In genomic region chr15:39770748-39771689, GRCh38 we compare ENCODE assay signal across 9 cellular contexts. TPM values are rescaled to one million over a fixed set of nuclear protein-coding genes. Genes with fewer than 3 reads are reported as not detected.
DNase-seq lines count a peak whose midpoint lies in the region; ATAC-seq, FAIRE-seq and TF ChIP-seq lines count a peak whose summit lies in the region.
"Had no signal": no experiment of that assay in that cellular context is flagged by ENCODE, and none has a peak within 500 bp of the region (broad histone marks: within the 10 kb centered on the region; RNA-seq: fewer than 3 reads in every experiment).

No MANE protein-coding gene starts in this region.

- H3K27ac ChIP-seq in KOPT-K1 (ENCODE audit: low read depth, low read length, poor library complexity, severe bottlenecking) = peak overlapping the region; percentile 70
- no peak overlapping the region for H3K27ac ChIP-seq in GM12878 (ENCODE audit: control insufficient read depth, insufficient read depth)
- no peak overlapping the region for H3K27ac ChIP-seq in keratinocyte (ENCODE audit: control insufficient read depth, insufficient read depth, low read length)
- H3K27ac ChIP-seq in tibial nerve = peak overlapping the region; percentile 21 to 83 (median 60)

- no TSS peak for BruUV-seq in GM12878 (replicated peaks; lab: Mats Ljungman, UMichigan)

- TF ChIP-seq POLR2A in GM12878 (IDR thresholded peaks at IDR 0.05; ENCODE audit: low read depth, low read length) (no peak), tibial nerve (IDR thresholded peaks at IDR 0.05) (no peak)

- ATAC-seq in GM12878 (peak; percentile 53), GM18870 (IDR thresholded peaks at IDR 0.05; ENCODE audit: unreplicated experiment) (no peak)

- H3K9me3 ChIP-seq in KOPT-K1 (ENCODE audit: insufficient read depth, low read length, poor library complexity, severe bottlenecking) = no peaks in the 10 kb centered on the region
- no peaks in the 10 kb centered on the region for H3K9me3 ChIP-seq in GM12878 (replicated peaks; ENCODE audit: control insufficient read depth, insufficient read depth, low read length)
- H3K9me3 ChIP-seq in keratinocyte (ENCODE audit: control insufficient read depth, low read depth, low read length) = no peaks in the 10 kb centered on the region
- no peaks in the 10 kb centered on the region for H3K9me3 ChIP-seq in tibial nerve

- WGBS in GM12878 (ENCODE audit: insufficient coverage, insufficient replicate concordance, low lambda C conversion rate, missing lambda C conversion rate) = 55% methylated on average over 8 of the region's 8 CpGs
- 34 to 53% methylated on average over 8 of the region's 8 CpGs for WGBS in tibial nerve, 2 donors

- H3K9ac ChIP-seq in GM12878 (ENCODE audit: control insufficient read depth, insufficient read depth, low read length) (no peak overlapping the region), keratinocyte (ENCODE audit: control insufficient read depth, extremely low read depth, insufficient read depth, low read length) (no peak overlapping the region)

- H2AFZ ChIP-seq in GM12878 (ENCODE audit: control insufficient read depth, low read depth, low read length) (peak overlapping the region; percentile 58; the same call in 1 of the 2 replicates), keratinocyte (ENCODE audit: control insufficient read depth, low read length) (peak overlapping the region; percentile 48)

- dilution Hi-C loops in keratinocyte (cut with MboI; ENCODE audit: extremely low pct_ligation_motif_present, low sequenced_read_pairs) = loop anchor here (25.0 kb wide), 1 partner anchor 134 kb away; no protein-coding TSS in a partner anchor

- RAD21 ChIA-PET in GM12878 (lab: Charles Lee; ENCODE audit: unreplicated experiment) = interaction anchor here (0.8 kb wide), 1 partner anchor 14 kb away, joined by 3 read pairs; no protein-coding TSS in a partner anchor

- no peak for TF ChIP-seq RAD21 in GM12878 (IDR thresholded peaks at IDR 0.05; ENCODE audit: insufficient read depth, low read depth, low read length)

- no peak for TF ChIP-seq CTCF in GM12878 (IDR thresholded peaks at IDR 0.05 in 2 of 3, conservative IDR thresholded peaks at IDR 0.05 in 1 of 3; ENCODE audit: control insufficient read depth in 2 of 3, extremely low read depth in 1 of 3, insufficient read depth in 1 of 3, low read depth in 3 of 3, low read length in 3 of 3)
- TF ChIP-seq CTCF in keratinocyte (optimal IDR thresholded peaks at IDR 0.05 in 1 of 3, IDR thresholded peaks at IDR 0.05 in 1 of 3, conservative IDR thresholded peaks at IDR 0.05 in 1 of 3; ENCODE audit: extremely low read depth in 1 of 3, insufficient read depth in 2 of 3, low read length in 3 of 3) = no peak
- TF ChIP-seq CTCF in tibial nerve (IDR thresholded peaks at IDR 0.05) = no peak

- CTCF ChIA-PET in GM12878 (lab: Yijun Ruan, JAX) = interaction anchor here (0.8 to 3.2 kb wide), 3 partner anchors 12 to 17 kb away, joined by 3 to 13 read pairs (median 3); no protein-coding TSS in a partner anchor

- POLR2A ChIA-PET in GM12878 (lab: Charles Lee) = no interaction called here

- no peaks in the 10 kb centered on the region for H4K20me1 ChIP-seq in GM12878 (ENCODE audit: control insufficient read depth, insufficient read depth)
- H4K20me1 ChIP-seq in keratinocyte (ENCODE audit: control insufficient read depth, extremely low read depth, insufficient read depth, low read length) = no peaks in the 10 kb centered on the region

- DNase-seq in GM12878 (ENCODE audit: low read depth, low spot score) (no peak), keratinocyte (ENCODE audit: low read depth, low spot score) (no peak), tibial nerve (ENCODE audit: low spot score in 2 of 2) (no peak), SIG-M5 (lab: John Stamatoyannopoulos, UW) (no peak), NCI-H2107 treated with DMSO at 0.1 percent for 48 hours (lab: John Stamatoyannopoulos, UW; ENCODE audit: unreplicated experiment) (no peak)
- DNase-seq: activated CD4-positive, CD25-positive, alpha-beta regulatory T cell treated with anti-CD3 and anti-CD28 coated beads, Interleukin-2, amount 50 U/mL, for 72 hours; NCI-H187 treated with DMSO at 0.1 percent for 48 hours had no signal

- no peaks in the 10 kb centered on the region for H3K27me3 ChIP-seq in GM12878 (replicated peaks in 1 of 2; ENCODE audit: control insufficient read depth in 2 of 2, insufficient read depth in 2 of 2, low read length in 1 of 2)
- no peaks in the 10 kb centered on the region for H3K27me3 ChIP-seq in keratinocyte (ENCODE audit: control insufficient read depth, extremely low read depth, insufficient read depth, low read length)
- H3K27me3 ChIP-seq in tibial nerve = no peaks in the 10 kb centered on the region

- FAIRE-seq in GM12878 (lab: Jason Lieb, UNC) (no peak), keratinocyte (lab: Jason Lieb, UNC) (no peak)

- H3K4me2 ChIP-seq in GM12878 (ENCODE audit: control insufficient read depth, insufficient read depth) (no peak overlapping the region), keratinocyte (ENCODE audit: control insufficient read depth, extremely low read depth, insufficient read depth, low read depth, low read length) (no peak overlapping the region)

- H3K4me3 ChIP-seq in GM12878 (no peak overlapping the region), keratinocyte (ENCODE audit: control insufficient read depth in 2 of 3, extremely low read depth in 1 of 3, insufficient read depth in 2 of 3, low read depth in 1 of 3, low read length in 3 of 3) (no peak overlapping the region), tibial nerve (peak overlapping the region in 2 of 4 donors; percentile 16 to 26)

- H3K9me1 ChIP-seq in keratinocyte (ENCODE audit: control insufficient read depth, extremely low read depth, insufficient read depth, low read length) = no peaks in the 10 kb centered on the region

- SMC1A ChIA-PET in GM12878 (lab: Charles Lee; ENCODE audit: uncharacterized antibody, unreplicated experiment) = interaction anchor here (0.7 to 1.4 kb wide), 5 partner anchors 14 to 277 kb away, joined by 3 to 5 read pairs (median 3); no protein-coding TSS in a partner anchor

- intact Hi-C loops in GM12878 (cut with micrococcal nuclease; ENCODE audit: unreplicated experiment) = no loop called here

- in situ Hi-C loops in GM12878 (cut with MboI) = no loop called here

- H3K4me1 ChIP-seq in GM12878 (ENCODE audit: control insufficient read depth, insufficient read depth, low read length) = peaks cover 9% of the 10 kb centered on the region
- no peaks in the 10 kb centered on the region for H3K4me1 ChIP-seq in keratinocyte (ENCODE audit: control insufficient read depth, extremely low read depth, insufficient read depth, low read length)
- H3K4me1 ChIP-seq in tibial nerve = peaks cover 0 to 14% (median 0%) of the 10 kb centered on the region in 4 donors

- H3K79me2 ChIP-seq in GM12878 (ENCODE audit: control insufficient read depth, insufficient read depth, low read length) = no peaks in the 10 kb centered on the region
- no peaks in the 10 kb centered on the region for H3K79me2 ChIP-seq in keratinocyte (ENCODE audit: control insufficient read depth, insufficient read depth, low read length)

- no peaks in the 10 kb centered on the region for H3K36me3 ChIP-seq in KOPT-K1 (ENCODE audit: insufficient read depth, low read length)
- H3K36me3 ChIP-seq in GM12878 (ENCODE audit: control insufficient read depth in 2 of 2, insufficient read depth in 2 of 2, low read length in 1 of 2) = no peaks in the 10 kb centered on the region
- no peaks in the 10 kb centered on the region for H3K36me3 ChIP-seq in keratinocyte (ENCODE audit: control insufficient read depth in 2 of 2, extremely low read depth in 1 of 2, insufficient read depth in 2 of 2, low read length in 2 of 2)
- no peaks in the 10 kb centered on the region for H3K36me3 ChIP-seq in tibial nerve

- no peak for TF ChIP-seq EP300 in GM12878 (IDR thresholded peaks at IDR 0.05; ENCODE audit: borderline replicate concordance in 1 of 2, control insufficient read depth in 1 of 2, low read depth in 2 of 2, low read length in 2 of 2)
- TF ChIP-seq EP300 in tibial nerve (IDR thresholded peaks at IDR 0.05) = no peak

RNA-seq across cellular contexts. Expression of gene FSIP1, which starts 11.6 kb away (rescaled TPM):
- total RNA-seq in GM12878 (2013; cell fraction: nucleolus; rRNA removed) = 0.67 and 0.69 TPM in 2 replicates
- total RNA-seq in GM12878 (2014; rRNA removed) = 0.34 and 0.44 TPM in 2 replicates
- 0.55 and 0.67 TPM in 2 replicates for total RNA-seq in GM12878 (2014; rRNA removed; fragmentation: Illumina TruSeq; extraction: Trizol)
- 0.36 and 0.43 TPM in 2 replicates for total RNA-seq in GM12878 (2021)
- polyA plus RNA-seq in GM12878 (2011; ENCODE audit: low read depth) = not detected
- 0.19 and 0.27 TPM in 2 replicates for polyA plus RNA-seq in GM12878 (2011; rRNA removed)
- polyA plus RNA-seq in GM12878 (2011; cell fraction: cytosol; rRNA removed) = 0.03 and 0.08 TPM in 2 replicates
- polyA plus RNA-seq in GM12878 (2011; cell fraction: nucleus; rRNA removed) = 0.09 and 0.37 TPM in 2 replicates
- polyA plus RNA-seq in GM12878 (2012) = 0.10 TPM in 1 of 2 replicates, not detected in the other
- polyA plus RNA-seq in GM12878 (2014; fragmentation: Illumina TruSeq; extraction: Trizol) = 0.27 and 0.37 TPM in 2 replicates
- polyA plus RNA-seq in GM12878 (2014; fragmentation: Nextera tagmentation; extraction: Ambion mirVana) = under 1 TPM; 0.15 to 0.27 TPM
- polyA plus RNA-seq in GM12878 (2014; rRNA removed) = 0.14 and 0.15 TPM in 2 replicates
- under 1 TPM; 0.38 to 0.59 TPM for polyA plus RNA-seq in GM12878 (2016; fragmentation: Nextera tagmentation; extraction: Ambion mirVana)
- 0.10 and 0.66 TPM in 2 replicates for polyA minus RNA-seq in GM12878 (2011; rRNA and poly(A)+ RNA removed)
- not detected in 2 replicates for polyA minus RNA-seq in GM12878 (2011; cell fraction: cytosol; rRNA and poly(A)+ RNA removed)
- 0.36 and 0.48 TPM in 2 replicates for polyA minus RNA-seq in GM12878 (2011; cell fraction: nucleus; rRNA and poly(A)+ RNA removed)
- 1.1 to 1.5 TPM (median 1.2 TPM) in 3 replicates for polyA plus RNA-seq in keratinocyte
- 1.8 TPM for polyA plus RNA-seq in keratinocyte (2011; ENCODE audit: low read depth)
- 1.3 and 2.2 TPM in 2 replicates for polyA plus RNA-seq in keratinocyte (2011; cell fraction: cytosol; rRNA removed)
- 1.0 and 1.5 TPM in 2 replicates for polyA plus RNA-seq in keratinocyte (2011; cell fraction: nucleus; rRNA removed)
- polyA plus RNA-seq in keratinocyte (2012; ENCODE audit: low replicate concordance) = 1.9 and 2.5 TPM in 2 replicates
- polyA minus RNA-seq in keratinocyte = 0.33 to 0.45 TPM (median 0.33 TPM) in 3 replicates
- not detected for polyA minus RNA-seq in keratinocyte (2011; cell fraction: cytosol; rRNA and poly(A)+ RNA removed)
- 1.0 and 2.2 TPM in 2 replicates for polyA minus RNA-seq in keratinocyte (2011; cell fraction: nucleus; rRNA and poly(A)+ RNA removed)
- total RNA-seq in tibial nerve = 1 to 10 TPM in 1 of 4 donors, under 1 TPM in 3; 0.20 to 1.5 (median 0.42) TPM

Comparison
In these comparisons a context has a peak if more than half of its experiments do, and no peak if none do; other contexts are left out.
1. H3K27ac ChIP-seq: peak in KOPT-K1 (single experiment) and tibial nerve (4 of 4); none in GM12878 (single experiment) and keratinocyte (single experiment).